Comparison of ENCODE assay signal across 16 cellular contexts in the genomic region with DNA sequence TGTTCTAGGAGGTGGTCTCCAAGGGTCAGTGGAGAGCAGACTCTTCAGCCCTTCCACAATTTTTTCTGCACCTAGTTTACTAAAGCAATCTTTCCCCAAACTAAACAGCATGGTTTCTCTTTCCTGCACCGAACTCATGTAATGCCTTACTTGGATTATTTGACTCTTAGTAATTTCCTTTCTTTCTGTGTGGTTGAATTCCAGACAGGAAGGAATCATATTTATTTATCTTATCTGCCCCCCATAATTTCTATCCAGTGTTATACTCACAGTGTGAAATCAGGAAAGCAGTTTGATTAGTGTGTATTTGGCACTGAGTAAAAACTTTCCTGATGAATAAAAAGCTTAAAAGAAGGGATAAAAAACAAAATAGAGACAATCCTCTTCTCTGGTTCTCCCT.
"Had no signal": no experiment of that assay in that cellular context is flagged by ENCODE, and none has a peak within 500 bp of the region (broad histone marks: within the 10 kb centered on the region; RNA-seq: fewer than 3 reads in every experiment).

No MANE protein-coding gene starts in this region.

- FAIRE-seq: islet of Langerhans had no signal

- H3K4me3 Mint-ChIP-seq: activated CD4-positive, alpha-beta T cell treated with anti-CD3 and anti-CD28 coated beads for 36 hours; activated CD8-positive, alpha-beta T cell treated with anti-CD3 and anti-CD28 coated beads for 36 hours; activated T-cell treated with anti-CD3 and anti-CD28 coated beads, Interleukin-2, amount 50 U/mL, for 4 hours; naive thymus-derived CD4-positive, alpha-beta T cell; stimulated activated effector memory CD8-positive, alpha-beta T cell treated with anti-CD3 and anti-CD28 coated beads, Interleukin-12 subunit alpha, Interleukin-12 subunit beta, amount 100 ng/mL, for 72 hours; T-helper 17 cell had no signal

- H3K79me2 ChIP-seq: parathyroid adenoma had no signal

- H3K9me3 Mint-ChIP-seq: activated CD8-positive, alpha-beta T cell treated with anti-CD3 and anti-CD28 coated beads for 36 hours; activated T-cell treated with anti-CD3 and anti-CD28 coated beads, Interleukin-2, amount 50 U/mL, for 4 hours; stimulated activated effector memory CD8-positive, alpha-beta T cell treated with anti-CD3 and anti-CD28 coated beads, Interleukin-12 subunit alpha, Interleukin-12 subunit beta, amount 100 ng/mL, for 72 hours had no signal

- H3K4me3 ChIP-seq: colonic mucosa, gastrocnemius medialis, heart right ventricle, lung had no signal

- H3K27me3 ChIP-seq: colonic mucosa, gastrocnemius medialis, heart right ventricle had no signal

- H3K36me3 ChIP-seq: colonic mucosa, gastrocnemius medialis, heart right ventricle, WERI-Rb-1 had no signal

- H3K4me1 ChIP-seq: colonic mucosa, parathyroid adenoma had no signal

- H3K27ac Mint-ChIP-seq: activated CD4-positive, alpha-beta T cell treated with anti-CD3 and anti-CD28 coated beads for 36 hours; activated CD8-positive, alpha-beta T cell treated with anti-CD3 and anti-CD28 coated beads for 36 hours; naive thymus-derived CD4-positive, alpha-beta T cell; stimulated activated effector memory CD8-positive, alpha-beta T cell treated with anti-CD3 and anti-CD28 coated beads, Interleukin-12 subunit alpha, Interleukin-12 subunit beta, amount 100 ng/mL, for 72 hours; T-helper 17 cell had no signal

- H3K36me3 Mint-ChIP-seq: naive thymus-derived CD4-positive, alpha-beta T cell; stimulated activated effector memory CD8-positive, alpha-beta T cell treated with anti-CD3 and anti-CD28 coated beads, Interleukin-12 subunit alpha, Interleukin-12 subunit beta, amount 100 ng/mL, for 72 hours had no signal

- H3K9me3 ChIP-seq: colonic mucosa, gastrocnemius medialis, heart right ventricle had no signal

- H3K27ac ChIP-seq: colonic mucosa, gastrocnemius medialis, heart right ventricle, parathyroid adenoma, WERI-Rb-1 had no signal

- H3K9ac ChIP-seq: parathyroid adenoma had no signal

- ATAC-seq: activated CD4-positive, alpha-beta T cell treated with anti-CD3 and anti-CD28 coated beads for 36 hours; activated CD8-positive, alpha-beta T cell treated with anti-CD3 and anti-CD28 coated beads for 36 hours; activated T-cell treated with anti-CD3 and anti-CD28 coated beads, Interleukin-2, amount 50 U/mL, for 4 hours; gastrocnemius medialis; heart right ventricle; left colon; naive thymus-derived CD4-positive, alpha-beta T cell; stimulated activated effector memory CD8-positive, alpha-beta T cell treated with anti-CD3 and anti-CD28 coated beads, Interleukin-12 subunit alpha, Interleukin-12 subunit beta, amount 100 ng/mL, for 72 hours; T-helper 17 cell had no signal

- H2AFZ ChIP-seq: parathyroid adenoma had no signal

- DNase-seq: activated CD4-positive, alpha-beta T cell treated with anti-CD3 and anti-CD28 coated beads for 36 hours; activated CD8-positive, alpha-beta T cell treated with anti-CD3 and anti-CD28 coated beads for 36 hours; activated effector memory CD4-positive, alpha-beta T cell treated with Interleukin-2 at 50 U/mL for 16 hours; activated naive CD4-positive, alpha-beta T cell treated with anti-CD3 and anti-CD28 coated beads, Interleukin-2, amount 50 U/mL, for 16 hours; activated T-cell treated with anti-CD3 and anti-CD28 coated beads, Interleukin-2, amount 50 U/mL, for 4 hours; colonic mucosa; gastrocnemius medialis; heart right ventricle; left colon; naive thymus-derived CD4-positive, alpha-beta T cell; T-helper 17 cell; WERI-Rb-1 had no signal
